Comparison of ENCODE assay signal across 1 cellular context in genomic region chr19:33176670-33177416, GRCh38.
TF ChIP-seq lines count a peak whose summit lies in the region.

No MANE protein-coding gene starts in this region.

TF ChIP-seq in K562, 482 proteins besides CTCF, POLR2A, EP300 and RAD21 (continued from another document and continues in another):
- TF ChIP-seq ZBTB40 (IDR thresholded peaks at IDR 0.05) (peak; percentile 93), ZBTB40 (CRISPR knock-in tag; IDR thresholded peaks at IDR 0.05) (no peak), CREM (IDR thresholded peaks at IDR 0.05; ENCODE audit: low read depth) (peak; percentile 41; the same call in 1 of the 2 replicates), BRD4 (IDR thresholded peaks at IDR 0.05) (peak; percentile 67; the same call in 1 of the 2 replicates), ELK3 (CRISPR knock-in tag; IDR thresholded peaks at IDR 0.05) (no peak), FOS (IDR thresholded peaks at IDR 0.05; ENCODE audit: extremely low read depth, insufficient read length) (peak; percentile 1), ZNF407 (IDR thresholded peaks at IDR 0.05; ENCODE audit: low read depth) (peak; percentile 86), POLR3G (IDR thresholded peaks at IDR 0.05; ENCODE audit: extremely low read depth, insufficient read length, insufficient replicate concordance) (peak; percentile 69), CEBPB (tag; IDR thresholded peaks at IDR 0.05) (no peak), ZFP36 (IDR thresholded peaks at IDR 0.05; ENCODE audit: low read depth, low read length, partially characterized antibody) (peak; percentile 35), AFF1 (IDR thresholded peaks at IDR 0.05; ENCODE audit: low read depth in 1 of 2, partially characterized antibody in 2 of 2) (no peak), MAZ (CRISPR knock-in tag; conservative IDR thresholded peaks at IDR 0.05 in 1 of 2, IDR thresholded peaks at IDR 0.05 in 1 of 2) (peak; percentile 46 to 62), ETV1 (tag; conservative IDR thresholded peaks at IDR 0.05; ENCODE audit: low read depth) (peak; percentile 92), SUPT5H (IDR thresholded peaks at IDR 0.05) (peak; percentile 94), MXI1 (IDR thresholded peaks at IDR 0.05; ENCODE audit: low read depth, low read length) (peak; percentile 73; the same call in 1 of the 2 replicates), ZNF197 (CRISPR knock-in tag; IDR thresholded peaks at IDR 0.05; ENCODE audit: low read depth) (0 out of 2 replicates have a peak, but pooled peaks have one; percentile 17), SRSF3 (IDR thresholded peaks at IDR 0.05; ENCODE audit: insufficient read depth, low read length) (no peak), POLR2G (IDR thresholded peaks at IDR 0.05; ENCODE audit: low read depth, low read length) (peak; percentile 96), ZNF431 (CRISPR knock-in tag; IDR thresholded peaks at IDR 0.05) (0 out of 2 replicates have a peak, but pooled peaks have one; percentile 28), CREB1 (IDR thresholded peaks at IDR 0.05) (no peak), CREB1 (CRISPR knock-in tag; IDR thresholded peaks at IDR 0.05) (peak; percentile 64), POLR2AphosphoS5 (IDR thresholded peaks at IDR 0.05; ENCODE audit: control insufficient read depth, insufficient read depth, low read depth, low read length) (peak; percentile 75; the same call in 1 of the 2 replicates), PHB (CRISPR knock-in tag; IDR thresholded peaks at IDR 0.05) (peak; percentile 45; the same call in 1 of the 2 replicates), HDAC8 (tag; IDR thresholded peaks at IDR 0.05) (0 out of 2 replicates have a peak, but pooled peaks have one; percentile 31), DIDO1 (tag; IDR thresholded peaks at IDR 0.05; ENCODE audit: low read depth) (no peak; the same call in 1 of the 2 replicates), COPS2 (conservative IDR thresholded peaks at IDR 0.05) (no peak), MYNN (IDR thresholded peaks at IDR 0.05) (peak; percentile 96), MYNN (CRISPR knock-in tag; IDR thresholded peaks at IDR 0.05) (peak; percentile 74), RBBP5 (IDR thresholded peaks at IDR 0.05; ENCODE audit: borderline replicate concordance, insufficient read depth, low read length, poor library complexity, severe bottlenecking) (peak; percentile 98), ZNF511 (CRISPR knock-in tag; IDR thresholded peaks at IDR 0.05) (peak; percentile 7), ELF1 (tag; IDR thresholded peaks at IDR 0.05) (peak; percentile 96), C11orf30 (IDR thresholded peaks at IDR 0.05; ENCODE audit: low read depth) (peak; percentile 57; the same call in 1 of the 2 replicates), SNAPC5 (CRISPR knock-in tag; IDR thresholded peaks at IDR 0.05) (no peak), SAFB2 (IDR thresholded peaks at IDR 0.05; ENCODE audit: borderline replicate concordance, low read depth, low read length, severe bottlenecking) (no peak), U2AF1 (optimal IDR thresholded peaks at IDR 0.05; ENCODE audit: low read depth, low read length) (peak; percentile 79)
